Comparison of ENCODE assay signal across 14 cellular contexts in genomic region chr1:19479351-19480120, GRCh38. TPM values are rescaled to one million over a fixed set of nuclear protein-coding genes. Genes with fewer than 3 reads are reported as not detected.
DNase-seq lines count a peak whose midpoint lies in the region; ATAC-seq lines count a peak whose summit lies in the region.
"Had no signal": no experiment of that assay in that cellular context is flagged by ENCODE, and none has a peak within 500 bp of the region (broad histone marks: within the 10 kb centered on the region; RNA-seq: fewer than 3 reads in every experiment).

No MANE protein-coding gene starts in this region.

- H2AK5ac ChIP-seq in neuronal stem cell (ENCODE audit: low read depth, low read length), result no peak overlapping the region

- no peak overlapping the region for H4K8ac ChIP-seq in neuronal stem cell (ENCODE audit: low read depth, low read length)

- H3K4me3 ChIP-seq in CD8-positive, alpha-beta memory T cell (ENCODE audit: low read length), result no peak overlapping the region
- H3K4me3 ChIP-seq in NT2/D1 (ENCODE audit: insufficient read length, low read depth) (no peak overlapping the region), neuronal stem cell (ENCODE audit: low read length in 2 of 2) (no peak overlapping the region)
- H3K4me3 ChIP-seq: HAP-1, lung, uterus had no signal

- WGBS in neuronal stem cell (ENCODE audit: extremely low coverage in 2 of 2, insufficient read length in 2 of 2, insufficient replicate concordance in 1 of 2), 2 donors, result no CpG with 5 or more reads among the region's 6 CpGs

- no peaks in the 10 kb centered on the region for H3K27me3 Mint-ChIP-seq in CD8-positive, alpha-beta memory T cell

- H3K9me3 ChIP-seq in CD8-positive, alpha-beta memory T cell (ENCODE audit: low read length), result no peaks in the 10 kb centered on the region
- H3K9me3 ChIP-seq in NT2/D1 (ENCODE audit: insufficient read depth, low read length) (no peaks in the 10 kb centered on the region), neuronal stem cell (replicated peaks in 1 of 2; ENCODE audit: control insufficient read depth in 2 of 2, insufficient read depth in 1 of 2, low read depth in 1 of 2, low read length in 2 of 2) (no peaks in the 10 kb centered on the region)
- H3K9me3 ChIP-seq: HAP-1, uterus had no signal

- H3K27ac ChIP-seq in CD8-positive, alpha-beta memory T cell (ENCODE audit: low read depth, low read length), result no peak overlapping the region
- H3K27ac ChIP-seq in neuronal stem cell (replicated peaks; ENCODE audit: low read length), result no peak overlapping the region
- H3K27ac ChIP-seq: uterus had no signal

- peaks cover 19% of the 10 kb centered on the region for H3K79me1 ChIP-seq in neuronal stem cell (ENCODE audit: low read depth, low read length)

- H3K4me2 ChIP-seq in neuronal stem cell (ENCODE audit: insufficient read depth, low read length, poor library complexity, severe bottlenecking), result no peak overlapping the region

- no peak overlapping the region for H2BK15ac ChIP-seq in neuronal stem cell (ENCODE audit: low read length)

- H3K4me1 Mint-ChIP-seq in CD8-positive, alpha-beta memory T cell, result peaks cover 92 to 98% (median 96%) of the 10 kb centered on the region in 3 donors

- no peak overlapping the region for H2BK120ac ChIP-seq in neuronal stem cell (ENCODE audit: low read depth, low read length)

- POLR2A ChIA-PET in CD8-positive, alpha-beta memory T cell (lab: Charles Lee), result no interaction called here

- ATAC-seq in GM21528 (IDR thresholded peaks at IDR 0.05; ENCODE audit: low FRiP score, unreplicated experiment) (no peak), HG02678 (IDR thresholded peaks at IDR 0.05; ENCODE audit: unreplicated experiment) (no peak), GM21526 (IDR thresholded peaks at IDR 0.05; ENCODE audit: low FRiP score, unreplicated experiment) (no peak)
- ATAC-seq: right cardiac atrium had no signal

- no peak overlapping the region for H3K4ac ChIP-seq in neuronal stem cell (ENCODE audit: low read length)

- H2AFZ ChIP-seq in neuronal stem cell (ENCODE audit: low read length), result no peak overlapping the region

- no peak overlapping the region for H4K91ac ChIP-seq in neuronal stem cell (ENCODE audit: low read depth, low read length, poor library complexity)

- H3K4me1 ChIP-seq in CD8-positive, alpha-beta memory T cell (ENCODE audit: insufficient read depth, low read length), result peaks cover 99% of the 10 kb centered on the region
- H3K4me1 ChIP-seq in NT2/D1 (ENCODE audit: insufficient read depth, insufficient read length) (peaks cover 24% of the 10 kb centered on the region), neuronal stem cell (ENCODE audit: control insufficient read depth in 2 of 2, insufficient read depth in 1 of 2, low read depth in 1 of 2, low read length in 2 of 2) (peaks cover 20 to 37% of the 10 kb centered on the region in 2 donors)

- no peak overlapping the region for H3K18ac ChIP-seq in neuronal stem cell (ENCODE audit: low read length)

- CTCF ChIA-PET in CD8-positive, alpha-beta memory T cell (lab: Charles Lee), result interaction anchor here (1.1 to 10.5 kb wide), 3 partner anchors 11 to 225 kb away, joined by 3 to 93 read pairs (median 4); no protein-coding TSS in a partner anchor

- H3K14ac ChIP-seq in neuronal stem cell (ENCODE audit: low read length), result no peak overlapping the region

- no peak overlapping the region for H2BK5ac ChIP-seq in neuronal stem cell (ENCODE audit: low read length)

- peak overlapping the region; percentile 24 to 82 (median 49) for H3K4me3 Mint-ChIP-seq in CD8-positive, alpha-beta memory T cell

- no peak for DNase-seq in CD8-positive, alpha-beta memory T cell
- DNase-seq in NT2/D1 (ENCODE audit: low read depth, low spot score) (no peak), dermis microvascular lymphatic vessel endothelial cell (ENCODE audit: low read depth in 2 of 2) (peak; percentile 40 to 52), neuronal stem cell (ENCODE audit: low spot score) (no peak), cerebellum (ENCODE audit: low spot score) (no peak)
- DNase-seq: activated T-cell treated with anti-CD3 and anti-CD28 coated beads, Interleukin-2, amount 50 U/mL, for 48 hours; NCI-H2171; right cardiac atrium; uterus had no signal

- H2BK12ac ChIP-seq in neuronal stem cell (ENCODE audit: low read length), result no peak overlapping the region

- H3K27me3 ChIP-seq in CD8-positive, alpha-beta memory T cell (ENCODE audit: insufficient read depth, low read length, poor library complexity, severe bottlenecking), result no peaks in the 10 kb centered on the region
- H3K27me3 ChIP-seq in NT2/D1 (ENCODE audit: insufficient read depth, insufficient read length) (no peaks in the 10 kb centered on the region), neuronal stem cell (ENCODE audit: control insufficient read depth in 3 of 3, insufficient read depth in 3 of 3, low read depth in 1 of 3, low read length in 3 of 3) (no peaks in the 10 kb centered on the region)
- H3K27me3 ChIP-seq: uterus had no signal

- H3K23ac ChIP-seq in neuronal stem cell (ENCODE audit: low read depth, low read length, poor library complexity), result peak overlapping the region; percentile 14

- peaks cover 12% of the 10 kb centered on the region for H3K36me3 ChIP-seq in CD8-positive, alpha-beta memory T cell (ENCODE audit: insufficient read depth, low read length)
- H3K36me3 ChIP-seq in NT2/D1 (ENCODE audit: insufficient read depth, insufficient read length, low read length) (peaks cover 73% of the 10 kb centered on the region), neuronal stem cell (replicated peaks in 1 of 2; ENCODE audit: control insufficient read depth in 2 of 2, insufficient read depth in 2 of 2, low read length in 2 of 2) (peaks cover 4 to 71% of the 10 kb centered on the region in 2 donors)
- H3K36me3 ChIP-seq: uterus had no signal

- H3K27ac Mint-ChIP-seq in CD8-positive, alpha-beta memory T cell, result peak overlapping the region; percentile 87 to 98 (median 96)

- no peaks in the 10 kb centered on the region for H3K9me3 Mint-ChIP-seq in CD8-positive, alpha-beta memory T cell

- peak overlapping the region; percentile 57 for H3K9ac ChIP-seq in NT2/D1 (ENCODE audit: insufficient read length, low read depth)
- peak overlapping the region; percentile 10 for H3K9ac ChIP-seq in neuronal stem cell (ENCODE audit: low read depth, low read length, poor library complexity)

- H3K36me3 Mint-ChIP-seq in CD8-positive, alpha-beta memory T cell, result peaks cover 0 to 55% (median 10%) of the 10 kb centered on the region in 3 donors

RNA-seq across cellular contexts. Expression of gene CAPZB, which starts 5.8 kb away (rescaled TPM):
- 100 to 1,000 TPM; 284 to 289 TPM for total RNA-seq in CD8-positive, alpha-beta memory T cell
- polyA plus RNA-seq in CD8-positive, alpha-beta memory T cell, result 540 TPM
- total RNA-seq in dermis microvascular lymphatic vessel endothelial cell (119 and 202 TPM in 2 replicates), cerebellum (45.8 TPM)
- polyA plus RNA-seq in neuronal stem cell (2013, experiment 1 of 2), result 295 TPM
- 299 TPM for polyA plus RNA-seq in neuronal stem cell (2013, experiment 2 of 2)

Comparison
In these comparisons a context has a peak if more than half of its experiments do, and no peak if none do; other contexts are left out.
1. DNase-seq: peak in dermis microvascular lymphatic vessel endothelial cell (2 of 2); none in CD8-positive, alpha-beta memory T cell (0 of 5), NT2/D1 (single experiment), neuronal stem cell (single experiment) and cerebellum (single experiment).